Comparison of ENCODE assay signal across 9 cellular contexts in the genomic region with DNA sequence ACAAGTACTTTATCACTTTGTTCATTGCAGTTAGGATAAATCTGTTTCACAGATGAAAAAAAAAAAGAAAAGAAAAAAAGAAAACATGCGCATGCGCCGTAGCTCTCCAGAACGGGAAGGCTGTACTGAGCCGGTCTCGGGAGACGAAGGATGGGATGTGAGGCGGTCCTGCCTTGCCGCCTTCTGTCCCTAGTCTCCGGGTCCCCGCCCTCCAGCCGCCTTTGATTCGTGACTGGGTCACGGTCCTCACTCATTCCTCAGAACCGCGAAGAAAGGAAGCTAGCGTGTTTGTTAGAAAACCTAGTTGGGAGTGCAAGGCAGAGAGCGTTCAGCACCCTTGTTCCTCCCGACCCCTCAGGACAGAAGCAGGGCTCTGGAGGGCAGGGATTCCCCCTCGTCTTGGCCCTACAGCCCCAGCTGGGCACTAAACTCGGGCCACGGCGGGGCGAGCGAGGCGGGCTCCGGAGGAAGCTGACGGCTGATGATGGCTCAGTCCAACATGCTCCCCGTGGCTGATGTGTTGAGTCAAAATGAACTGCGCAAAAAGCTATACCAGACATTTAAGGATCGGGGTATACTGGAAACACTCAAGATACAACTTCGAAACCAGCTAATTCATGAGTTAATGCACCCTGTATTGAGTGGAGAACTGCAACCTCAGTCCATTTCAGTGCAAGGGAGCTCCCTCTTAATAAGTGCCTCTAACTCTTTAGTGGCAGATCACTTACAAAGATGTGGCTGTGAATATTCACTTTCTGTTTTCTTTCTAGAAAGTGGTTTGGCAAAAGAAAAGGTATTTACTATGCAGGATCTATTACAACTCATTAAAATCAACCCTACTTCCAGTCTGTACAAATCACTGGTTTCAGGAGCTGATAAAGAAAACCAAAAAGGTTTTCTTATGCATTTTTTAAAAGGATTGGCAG. TPM values are rescaled to one million over a fixed set of nuclear protein-coding genes. Genes with fewer than 3 reads are reported as not detected.
DNase-seq lines count a peak whose midpoint lies in the region; ATAC-seq and TF ChIP-seq lines count a peak whose summit lies in the region.
"Had no signal": no experiment of that assay in that cellular context is flagged by ENCODE, and none has a peak within 500 bp of the region (broad histone marks: within the 10 kb centered on the region; RNA-seq: fewer than 3 reads in every experiment).

No MANE protein-coding gene starts in this region.

- H3K27ac ChIP-seq in CD4-positive, CD25-positive, alpha-beta regulatory T cell (ENCODE audit: insufficient read depth, low read length, poor library complexity, severe bottlenecking) = no peak overlapping the region
- H3K27ac ChIP-seq in brain microvascular endothelial cell = no peak overlapping the region

- peaks cover 0 to 2% (median 0%) of the 10 kb centered on the region in 7 donors for H3K9me3 Mint-ChIP-seq in CD4-positive, CD25-positive, alpha-beta regulatory T cell

- no peaks in the 10 kb centered on the region for H3K4me1 ChIP-seq in CD4-positive, CD25-positive, alpha-beta regulatory T cell (ENCODE audit: control insufficient read depth, insufficient read depth, low read length, poor library complexity, severe bottlenecking)
- H3K4me1 ChIP-seq in mucosa of descending colon (ENCODE audit: low read depth) = peaks cover 2% of the 10 kb centered on the region

- no peaks in the 10 kb centered on the region for H3K36me3 ChIP-seq in CD4-positive, CD25-positive, alpha-beta regulatory T cell (ENCODE audit: control insufficient read depth, insufficient read depth, low read length)
- H3K36me3 ChIP-seq in brain microvascular endothelial cell (replicated peaks) = peaks cover 7% of the 10 kb centered on the region
- no peaks in the 10 kb centered on the region for H3K36me3 ChIP-seq in mucosa of descending colon (ENCODE audit: low read depth)

- H3K4me3 ChIP-seq in CD4-positive, CD25-positive, alpha-beta regulatory T cell (ENCODE audit: low read depth, low read length) = peak overlapping the region; percentile 55
- H3K4me3 ChIP-seq in brain microvascular endothelial cell (ENCODE audit: low read depth, low read length) (peak overlapping the region; percentile 38), mucosa of descending colon (no peak overlapping the region)

- TF ChIP-seq CTCF in brain microvascular endothelial cell (IDR thresholded peaks at IDR 0.05; ENCODE audit: low read depth, low read length, missing control alignments) = no peak
- TF ChIP-seq CTCF in mucosa of descending colon (IDR thresholded peaks at IDR 0.05) = no peak

- in situ Hi-C loops in brain microvascular endothelial cell (cut with HindIII; ENCODE audit: low pct_ligation_motif_present, low sequenced_read_pairs) = no loop called here

- ATAC-seq in CD4-positive, CD25-positive, alpha-beta regulatory T cell (ENCODE audit: low read depth in 2 of 2) = peak; percentile 31 to 34
- ATAC-seq in HG03565 (IDR thresholded peaks at IDR 0.05; ENCODE audit: unreplicated experiment) = peak; percentile 30
- ATAC-seq in mucosa of descending colon = peak; percentile 27
- ATAC-seq in GM21528 (IDR thresholded peaks at IDR 0.05; ENCODE audit: low FRiP score, unreplicated experiment) = no peak
- no peak for ATAC-seq in HG02981 (IDR thresholded peaks at IDR 0.05; ENCODE audit: unreplicated experiment)

- no peaks in the 10 kb centered on the region for H3K27me3 ChIP-seq in CD4-positive, CD25-positive, alpha-beta regulatory T cell (ENCODE audit: control insufficient read depth, insufficient read depth, low read length)
- no peaks in the 10 kb centered on the region for H3K27me3 ChIP-seq in brain microvascular endothelial cell (replicated peaks)

- no peaks in the 10 kb centered on the region for H3K27me3 Mint-ChIP-seq in CD4-positive, CD25-positive, alpha-beta regulatory T cell

- H3K36me3 Mint-ChIP-seq in CD4-positive, CD25-positive, alpha-beta regulatory T cell = peaks cover 4% of the 10 kb centered on the region

- no peaks in the 10 kb centered on the region for H3K9me3 ChIP-seq in CD4-positive, CD25-positive, alpha-beta regulatory T cell (ENCODE audit: control insufficient read depth in 2 of 2, low read length in 2 of 2)
- H3K9me3 ChIP-seq in mucosa of descending colon = no peaks in the 10 kb centered on the region

- peak overlapping the region in 2 of 3 donors; percentile 53 to 88 for H3K27ac Mint-ChIP-seq in CD4-positive, CD25-positive, alpha-beta regulatory T cell

- H3K4me3 Mint-ChIP-seq in CD4-positive, CD25-positive, alpha-beta regulatory T cell = peak overlapping the region; percentile 41 to 90 (median 82)

- DNase-seq in CD4-positive, CD25-positive, alpha-beta regulatory T cell = peak; percentile 6 to 13 (median 9)
- DNase-seq in brain microvascular endothelial cell (no peak), mucosa of descending colon (no peak), NOMO-1 treated with dmso at 0.1 percent for 144 hours (lab: John Stamatoyannopoulos, UW; ENCODE audit: unreplicated experiment) (no peak), NCI-H526 treated with DMSO at 0.1 percent for 48 hours (lab: John Stamatoyannopoulos, UW) (no peak)
- DNase-seq: NCI-H524 treated with DMSO at 0.1 percent for 48 hours had no signal

- intact Hi-C loops in mucosa of descending colon (cut with DNase I, micrococcal nuclease) = no loop called here

- peaks cover 0 to 6% (median 2%) of the 10 kb centered on the region in 4 donors for H3K4me1 Mint-ChIP-seq in CD4-positive, CD25-positive, alpha-beta regulatory T cell

RNA-seq across cellular contexts. Expression of gene CPLANE1, which starts 40.0 kb away (rescaled TPM):
- total RNA-seq in CD4-positive, CD25-positive, alpha-beta regulatory T cell = 2.8 TPM
- under 1 TPM; 0.18 to 1.00 (median 0.85) TPM for polyA plus RNA-seq in CD4-positive, CD25-positive, alpha-beta regulatory T cell
- total RNA-seq in mucosa of descending colon = 10 to 100 TPM in 2 of 3 donors, 1 to 10 TPM in 1; 8.5 to 21.6 (median 13.6) TPM

Comparison
In these comparisons a context has a peak if more than half of its experiments do, and no peak if none do; other contexts are left out.
1. ATAC-seq: peak in CD4-positive, CD25-positive, alpha-beta regulatory T cell (2 of 2), HG03565 (single experiment) and mucosa of descending colon (single experiment); none in GM21528 (single experiment) and HG02981 (single experiment).
2. DNase-seq: peak in CD4-positive, CD25-positive, alpha-beta regulatory T cell (3 of 3); none in brain microvascular endothelial cell (single experiment), mucosa of descending colon (0 of 3), NOMO-1 treated with dmso at 0.1 percent for 144 hours (single experiment) and NCI-H526 treated with DMSO at 0.1 percent for 48 hours (single experiment).